ENCODE assay signal across 1 cellular context in genomic region chr4:78551420-78552351, GRCh38.
TF ChIP-seq lines count a peak whose summit lies in the region.

A gene with protein sequence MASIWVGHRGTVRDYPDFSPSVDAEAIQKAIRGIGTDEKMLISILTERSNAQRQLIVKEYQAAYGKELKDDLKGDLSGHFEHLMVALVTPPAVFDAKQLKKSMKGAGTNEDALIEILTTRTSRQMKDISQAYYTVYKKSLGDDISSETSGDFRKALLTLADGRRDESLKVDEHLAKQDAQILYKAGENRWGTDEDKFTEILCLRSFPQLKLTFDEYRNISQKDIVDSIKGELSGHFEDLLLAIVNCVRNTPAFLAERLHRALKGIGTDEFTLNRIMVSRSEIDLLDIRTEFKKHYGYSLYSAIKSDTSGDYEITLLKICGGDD (plus strand): TSS chr4:78551770. CDS start chr4:78554474, 2,704 bp downstream.

TF ChIP-seq in HEK293, 187 proteins besides CTCF, POLR2A, EP300 and RAD21 (continued from another document):
- TF ChIP-seq, protein P1, sequence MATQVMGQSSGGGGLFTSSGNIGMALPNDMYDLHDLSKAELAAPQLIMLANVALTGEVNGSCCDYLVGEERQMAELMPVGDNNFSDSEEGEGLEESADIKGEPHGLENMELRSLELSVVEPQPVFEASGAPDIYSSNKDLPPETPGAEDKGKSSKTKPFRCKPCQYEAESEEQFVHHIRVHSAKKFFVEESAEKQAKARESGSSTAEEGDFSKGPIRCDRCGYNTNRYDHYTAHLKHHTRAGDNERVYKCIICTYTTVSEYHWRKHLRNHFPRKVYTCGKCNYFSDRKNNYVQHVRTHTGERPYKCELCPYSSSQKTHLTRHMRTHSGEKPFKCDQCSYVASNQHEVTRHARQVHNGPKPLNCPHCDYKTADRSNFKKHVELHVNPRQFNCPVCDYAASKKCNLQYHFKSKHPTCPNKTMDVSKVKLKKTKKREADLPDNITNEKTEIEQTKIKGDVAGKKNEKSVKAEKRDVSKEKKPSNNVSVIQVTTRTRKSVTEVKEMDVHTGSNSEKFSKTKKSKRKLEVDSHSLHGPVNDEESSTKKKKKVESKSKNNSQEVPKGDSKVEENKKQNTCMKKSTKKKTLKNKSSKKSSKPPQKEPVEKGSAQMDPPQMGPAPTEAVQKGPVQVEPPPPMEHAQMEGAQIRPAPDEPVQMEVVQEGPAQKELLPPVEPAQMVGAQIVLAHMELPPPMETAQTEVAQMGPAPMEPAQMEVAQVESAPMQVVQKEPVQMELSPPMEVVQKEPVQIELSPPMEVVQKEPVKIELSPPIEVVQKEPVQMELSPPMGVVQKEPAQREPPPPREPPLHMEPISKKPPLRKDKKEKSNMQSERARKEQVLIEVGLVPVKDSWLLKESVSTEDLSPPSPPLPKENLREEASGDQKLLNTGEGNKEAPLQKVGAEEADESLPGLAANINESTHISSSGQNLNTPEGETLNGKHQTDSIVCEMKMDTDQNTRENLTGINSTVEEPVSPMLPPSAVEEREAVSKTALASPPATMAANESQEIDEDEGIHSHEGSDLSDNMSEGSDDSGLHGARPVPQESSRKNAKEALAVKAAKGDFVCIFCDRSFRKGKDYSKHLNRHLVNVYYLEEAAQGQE (tag by site-specific recombination; IDR thresholded peaks at IDR 0.05), result no peak
- TF ChIP-seq ZNF341 (tag by site-specific recombination; IDR thresholded peaks at IDR 0.05; ENCODE audit: low read depth), result no peak
- TF ChIP-seq ZNF670 (tag by site-specific recombination; IDR thresholded peaks at IDR 0.05; ENCODE audit: low read depth), result no peak
